ENCODE assay signal across 1 cellular context in the genomic region with DNA sequence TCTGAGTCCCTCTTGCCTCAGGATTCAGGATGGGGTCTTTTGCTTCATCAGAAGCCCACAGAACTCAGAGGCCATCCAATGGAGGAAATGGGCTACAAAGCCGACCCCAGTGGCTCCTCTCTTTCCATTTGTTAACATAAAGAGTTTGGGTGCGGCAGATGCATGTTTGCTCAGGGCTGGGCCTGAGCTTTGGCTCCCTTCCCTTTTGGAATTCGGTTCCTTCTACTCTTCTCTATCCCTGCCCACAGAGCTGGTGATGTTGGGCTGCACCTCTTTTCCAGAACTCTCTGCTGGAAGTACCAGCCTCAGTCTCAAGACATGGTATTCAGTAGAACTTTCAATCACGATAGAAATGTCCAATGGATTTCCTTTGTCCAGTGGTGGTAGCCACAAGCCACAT.
TF ChIP-seq lines count a peak whose summit lies in the region.

No MANE protein-coding gene starts in this region.

TF ChIP-seq in IMR-90, 13 proteins besides CTCF, POLR2A, EP300 and RAD21 (continued from another document):
- TF ChIP-seq FOS (IDR thresholded peaks at IDR 0.05; ENCODE audit: low read depth, low read length), result no peak
- TF ChIP-seq NFE2L2 (IDR thresholded peaks at IDR 0.05; ENCODE audit: low read depth, low read length), result no peak
- no peak for TF ChIP-seq CHD1 (IDR thresholded peaks at IDR 0.05; ENCODE audit: low read depth, low read length)
- TF ChIP-seq SMC3 (IDR thresholded peaks at IDR 0.05; ENCODE audit: low read depth, low read length), result no peak
- no peak for TF ChIP-seq MAFK (IDR thresholded peaks at IDR 0.05; ENCODE audit: low read depth, low read length)
- no peak for TF ChIP-seq RFX5 (IDR thresholded peaks at IDR 0.05; ENCODE audit: low read depth, low read length)
- no peak for TF ChIP-seq BHLHE40 (IDR thresholded peaks at IDR 0.05; ENCODE audit: low read depth, low read length)
- TF ChIP-seq MAZ (IDR thresholded peaks at IDR 0.05; ENCODE audit: borderline replicate concordance, low read depth, low read length), result no peak
- no peak for TF ChIP-seq CEBPB (IDR thresholded peaks at IDR 0.05; ENCODE audit: low read depth, low read length)
